Comparison of ENCODE assay signal across 1 cellular context in the genomic region with DNA sequence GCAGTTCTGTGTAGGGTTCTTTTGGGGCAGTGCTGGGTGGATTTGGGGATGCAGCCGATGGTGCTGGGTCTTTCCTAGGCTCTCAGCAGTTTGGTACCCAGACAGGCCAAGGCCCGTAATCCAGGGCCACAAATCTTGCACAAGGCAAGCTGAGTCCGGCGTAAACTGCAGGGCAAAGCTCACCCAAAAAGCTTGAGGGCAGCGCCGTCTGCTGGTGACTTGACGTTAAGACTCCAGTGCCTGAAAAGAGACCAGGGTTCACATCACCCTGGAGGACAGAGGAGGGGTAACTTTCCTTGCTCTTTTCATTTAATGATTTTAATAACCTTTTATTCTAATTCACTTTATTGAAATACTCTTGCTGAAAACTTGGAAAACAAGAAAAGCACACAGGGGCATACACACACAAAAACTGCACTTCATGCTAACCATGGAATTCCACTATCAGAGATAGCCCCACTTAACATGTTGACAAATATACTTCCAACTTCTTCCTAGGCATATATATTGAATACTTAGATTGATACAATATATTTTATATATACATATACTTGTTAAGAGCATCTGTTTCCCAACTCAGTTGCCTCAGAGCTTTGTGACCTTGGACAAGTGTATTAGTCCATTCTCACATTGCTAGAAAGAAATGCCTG.
TF ChIP-seq lines count a peak whose summit lies in the region.

No MANE protein-coding gene starts in this region.

TF ChIP-seq in GM12878, 131 proteins besides CTCF, POLR2A, EP300 and RAD21:
- TF ChIP-seq TAF1 (IDR thresholded peaks at IDR 0.05; ENCODE audit: borderline replicate concordance, low read depth, low read length) (no peak), MEF2A (IDR thresholded peaks at IDR 0.05; ENCODE audit: insufficient read depth, low read depth, low read length) (0 out of 2 replicates have a peak, but pooled peaks have one; percentile 25), SMC3 (IDR thresholded peaks at IDR 0.05; ENCODE audit: borderline replicate concordance, low read length) (peak; percentile 92), YY1 (IDR thresholded peaks at IDR 0.05; ENCODE audit: low read depth, low read length) (peak; percentile 67), NBN (IDR thresholded peaks at IDR 0.05) (0 out of 2 replicates have a peak, but pooled peaks have one; percentile 39), TARDBP (IDR thresholded peaks at IDR 0.05; ENCODE audit: borderline replicate concordance) (peak; percentile 68; the same call in 1 of the 2 replicates), GABPA (IDR thresholded peaks at IDR 0.05; ENCODE audit: low read depth) (no peak), CEBPB (IDR thresholded peaks at IDR 0.05; ENCODE audit: borderline replicate concordance in 1 of 2, low read depth in 2 of 2, low read length in 2 of 2) (no peak), POU2F2 (IDR thresholded peaks at IDR 0.05; ENCODE audit: borderline replicate concordance, low read depth, low read length) (peak; percentile 35; the same call in 1 of the 3 replicates), FOXK2 (IDR thresholded peaks at IDR 0.05) (no peak), ATF7 (IDR thresholded peaks at IDR 0.05; ENCODE audit: low read depth) (0 out of 2 replicates have a peak, but pooled peaks have one; percentile 10)
- TF ChIP-seq, protein P1, sequence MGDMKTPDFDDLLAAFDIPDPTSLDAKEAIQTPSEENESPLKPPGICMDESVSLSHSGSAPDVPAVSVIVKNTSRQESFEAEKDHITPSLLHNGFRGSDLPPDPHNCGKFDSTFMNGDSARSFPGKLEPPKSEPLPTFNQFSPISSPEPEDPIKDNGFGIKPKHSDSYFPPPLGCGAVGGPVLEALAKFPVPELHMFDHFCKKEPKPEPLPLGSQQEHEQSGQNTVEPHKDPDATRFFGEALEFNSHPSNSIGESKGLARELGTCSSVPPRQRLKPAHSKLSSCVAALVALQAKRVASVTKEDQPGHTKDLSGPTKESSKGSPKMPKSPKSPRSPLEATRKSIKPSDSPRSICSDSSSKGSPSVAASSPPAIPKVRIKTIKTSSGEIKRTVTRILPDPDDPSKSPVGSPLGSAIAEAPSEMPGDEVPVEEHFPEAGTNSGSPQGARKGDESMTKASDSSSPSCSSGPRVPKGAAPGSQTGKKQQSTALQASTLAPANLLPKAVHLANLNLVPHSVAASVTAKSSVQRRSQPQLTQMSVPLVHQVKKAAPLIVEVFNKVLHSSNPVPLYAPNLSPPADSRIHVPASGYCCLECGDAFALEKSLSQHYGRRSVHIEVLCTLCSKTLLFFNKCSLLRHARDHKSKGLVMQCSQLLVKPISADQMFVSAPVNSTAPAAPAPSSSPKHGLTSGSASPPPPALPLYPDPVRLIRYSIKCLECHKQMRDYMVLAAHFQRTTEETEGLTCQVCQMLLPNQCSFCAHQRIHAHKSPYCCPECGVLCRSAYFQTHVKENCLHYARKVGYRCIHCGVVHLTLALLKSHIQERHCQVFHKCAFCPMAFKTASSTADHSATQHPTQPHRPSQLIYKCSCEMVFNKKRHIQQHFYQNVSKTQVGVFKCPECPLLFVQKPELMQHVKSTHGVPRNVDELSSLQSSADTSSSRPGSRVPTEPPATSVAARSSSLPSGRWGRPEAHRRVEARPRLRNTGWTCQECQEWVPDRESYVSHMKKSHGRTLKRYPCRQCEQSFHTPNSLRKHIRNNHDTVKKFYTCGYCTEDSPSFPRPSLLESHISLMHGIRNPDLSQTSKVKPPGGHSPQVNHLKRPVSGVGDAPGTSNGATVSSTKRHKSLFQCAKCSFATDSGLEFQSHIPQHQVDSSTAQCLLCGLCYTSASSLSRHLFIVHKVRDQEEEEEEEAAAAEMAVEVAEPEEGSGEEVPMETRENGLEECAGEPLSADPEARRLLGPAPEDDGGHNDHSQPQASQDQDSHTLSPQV (IDR thresholded peaks at IDR 0.05): 0 out of 2 replicates have a peak, but pooled peaks have one; percentile 73
